ENCODE assay signal across 2 cellular contexts in genomic region chr3:191302451-191302850, GRCh38.
TF ChIP-seq lines count a peak whose summit lies in the region.

No MANE protein-coding gene starts in this region.

TF ChIP-seq in WTC11, 78 proteins besides CTCF, POLR2A, EP300 and RAD21 (continued from another document):
- TF ChIP-seq AR (CRISPR knock-in tag; IDR thresholded peaks at IDR 0.05) (no peak), CBFB (CRISPR knock-in tag; IDR thresholded peaks at IDR 0.05; ENCODE audit: low read depth) (no peak), MYBL2 (CRISPR knock-in tag; IDR thresholded peaks at IDR 0.05) (no peak), ERG (CRISPR knock-in tag; IDR thresholded peaks at IDR 0.05) (no peak), KAT7 (CRISPR knock-in tag; IDR thresholded peaks at IDR 0.05; ENCODE audit: borderline replicate concordance) (no peak), ESRRA (CRISPR knock-in tag; IDR thresholded peaks at IDR 0.05; ENCODE audit: borderline replicate concordance) (no peak), ETV6 (CRISPR knock-in tag; IDR thresholded peaks at IDR 0.05) (no peak), RELA (CRISPR knock-in tag; IDR thresholded peaks at IDR 0.05; ENCODE audit: borderline replicate concordance) (no peak), MAX (CRISPR knock-in tag; IDR thresholded peaks at IDR 0.05) (no peak), TEAD1 (CRISPR knock-in tag; IDR thresholded peaks at IDR 0.05) (no peak), AFF4 (CRISPR knock-in tag; IDR thresholded peaks at IDR 0.05; ENCODE audit: borderline replicate concordance) (no peak), TCF7 (CRISPR knock-in tag; IDR thresholded peaks at IDR 0.05; ENCODE audit: low read depth) (no peak), CREM (CRISPR knock-in tag; IDR thresholded peaks at IDR 0.05) (no peak), TP53 (CRISPR knock-in tag; IDR thresholded peaks at IDR 0.05) (no peak), PRDM15 (CRISPR knock-in tag; IDR thresholded peaks at IDR 0.05) (no peak)

TF ChIP-seq in SK-N-SH treated with all-trans-retinoic acid at 6 μM for 48 hours, 23 proteins besides CTCF, POLR2A, EP300 and RAD21 (continued from another document):
- TF ChIP-seq TSHZ2 (CRISPR knock-in tag; IDR thresholded peaks at IDR 0.05) = no peak
- TF ChIP-seq PPARA (CRISPR knock-in tag; IDR thresholded peaks at IDR 0.05; ENCODE audit: borderline replicate concordance) = no peak
- no peak for TF ChIP-seq POU6F1 (CRISPR knock-in tag; IDR thresholded peaks at IDR 0.05; ENCODE audit: borderline replicate concordance, low read depth)
- TF ChIP-seq ZC3H10 (CRISPR knock-in tag; IDR thresholded peaks at IDR 0.05) = no peak
